ENCODE assay signal across 1 cellular context in the genomic region with DNA sequence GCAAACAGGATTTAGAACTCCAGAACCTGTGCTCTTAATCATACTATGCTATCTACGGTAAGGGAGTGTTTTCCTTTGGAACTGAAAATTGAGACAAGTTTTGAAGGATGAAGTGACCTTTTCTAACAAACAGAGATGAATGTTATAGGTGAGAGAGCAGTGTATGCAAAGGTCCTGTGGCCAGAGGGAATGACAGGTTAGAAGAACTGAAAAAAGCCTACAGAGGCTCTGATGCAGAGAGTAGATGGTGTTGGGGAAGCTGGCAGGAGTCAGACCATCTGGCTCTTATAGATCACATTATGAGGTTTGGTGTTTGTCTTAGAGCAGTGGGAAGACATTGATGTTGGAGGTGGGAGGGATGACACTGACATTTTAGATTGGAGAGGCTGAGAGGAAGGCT.
TF ChIP-seq lines count a peak whose summit lies in the region.

No MANE protein-coding gene starts in this region.

TF ChIP-seq in K562, 482 proteins besides CTCF, POLR2A, EP300 and RAD21:
- TF ChIP-seq SMARCA5 (IDR thresholded peaks at IDR 0.05) (0 out of 2 replicates have a peak, but pooled peaks have one; percentile 41), TCF7 (IDR thresholded peaks at IDR 0.05; ENCODE audit: borderline replicate concordance) (no peak), RBM25 (IDR thresholded peaks at IDR 0.05; ENCODE audit: low read depth, low read length, severe bottlenecking) (peak; percentile 65), KDM1A (IDR thresholded peaks at IDR 0.05) (0 out of 4 replicates have a peak, but pooled peaks of 1 of the 2 experiments have one; percentile 15), ZBTB7A (IDR thresholded peaks at IDR 0.05; ENCODE audit: borderline replicate concordance, control insufficient read depth, low read depth, low read length) (no peak), PTRF (tag; IDR thresholded peaks at IDR 0.05) (no peak), CCAR2 (IDR thresholded peaks at IDR 0.05; ENCODE audit: low read depth, low read length) (no peak), ZC3H11A (IDR thresholded peaks at IDR 0.05; ENCODE audit: low read depth, low read length) (no peak), ZBTB1 (CRISPR knock-in tag; IDR thresholded peaks at IDR 0.05; ENCODE audit: borderline replicate concordance, low read depth) (no peak), TEAD1 (CRISPR knock-in tag; IDR thresholded peaks at IDR 0.05) (no peak)
- TF ChIP-seq, protein P1, sequence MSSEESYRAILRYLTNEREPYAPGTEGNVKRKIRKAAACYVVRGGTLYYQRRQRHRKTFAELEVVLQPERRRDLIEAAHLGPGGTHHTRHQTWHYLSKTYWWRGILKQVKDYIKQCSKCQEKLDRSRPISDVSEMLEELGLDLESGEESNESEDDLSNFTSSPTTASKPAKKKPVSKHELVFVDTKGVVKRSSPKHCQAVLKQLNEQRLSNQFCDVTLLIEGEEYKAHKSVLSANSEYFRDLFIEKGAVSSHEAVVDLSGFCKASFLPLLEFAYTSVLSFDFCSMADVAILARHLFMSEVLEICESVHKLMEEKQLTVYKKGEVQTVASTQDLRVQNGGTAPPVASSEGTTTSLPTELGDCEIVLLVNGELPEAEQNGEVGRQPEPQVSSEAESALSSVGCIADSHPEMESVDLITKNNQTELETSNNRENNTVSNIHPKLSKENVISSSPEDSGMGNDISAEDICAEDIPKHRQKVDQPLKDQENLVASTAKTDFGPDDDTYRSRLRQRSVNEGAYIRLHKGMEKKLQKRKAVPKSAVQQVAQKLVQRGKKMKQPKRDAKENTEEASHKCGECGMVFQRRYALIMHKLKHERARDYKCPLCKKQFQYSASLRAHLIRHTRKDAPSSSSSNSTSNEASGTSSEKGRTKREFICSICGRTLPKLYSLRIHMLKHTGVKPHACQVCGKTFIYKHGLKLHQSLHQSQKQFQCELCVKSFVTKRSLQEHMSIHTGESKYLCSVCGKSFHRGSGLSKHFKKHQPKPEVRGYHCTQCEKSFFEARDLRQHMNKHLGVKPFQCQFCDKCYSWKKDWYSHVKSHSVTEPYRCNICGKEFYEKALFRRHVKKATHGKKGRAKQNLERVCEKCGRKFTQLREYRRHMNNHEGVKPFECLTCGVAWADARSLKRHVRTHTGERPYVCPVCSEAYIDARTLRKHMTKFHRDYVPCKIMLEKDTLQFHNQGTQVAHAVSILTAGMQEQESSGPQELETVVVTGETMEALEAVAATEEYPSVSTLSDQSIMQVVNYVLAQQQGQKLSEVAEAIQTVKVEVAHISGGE (CRISPR knock-in tag; IDR thresholded peaks at IDR 0.05), result no peak
